ENCODE assay signal across 1 cellular context in genomic region chr16:67857547-67858233, GRCh38.
TF ChIP-seq lines count a peak whose summit lies in the region.

No MANE protein-coding gene starts in this region.

TF ChIP-seq in HepG2, 621 proteins besides CTCF, POLR2A, EP300 and RAD21 (continued from another document and continues in another):
- TF ChIP-seq RERE (CRISPR knock-in tag; IDR thresholded peaks at IDR 0.05; ENCODE audit: low read depth) (no peak), ZNF776 (CRISPR knock-in tag; IDR thresholded peaks at IDR 0.05) (no peak), MAX (IDR thresholded peaks at IDR 0.05) (no peak; the same call in none of the 2 replicates), LBX2 (CRISPR knock-in tag; IDR thresholded peaks at IDR 0.05; ENCODE audit: borderline replicate concordance) (no peak), ZNF333 (CRISPR knock-in tag; IDR thresholded peaks at IDR 0.05; ENCODE audit: borderline replicate concordance) (no peak), HCFC1 (IDR thresholded peaks at IDR 0.05; ENCODE audit: low read depth, low read length) (no peak), MEIS1 (CRISPR knock-in tag; IDR thresholded peaks at IDR 0.05; ENCODE audit: borderline replicate concordance) (0 out of 2 replicates have a peak, but pooled peaks have one; percentile 2), DNMT1 (CRISPR knock-in tag; IDR thresholded peaks at IDR 0.05) (no peak), MIER3 (CRISPR knock-in tag; IDR thresholded peaks at IDR 0.05; ENCODE audit: borderline replicate concordance) (peak; percentile 89; the same call in 1 of the 2 replicates), ZNF674 (CRISPR knock-in tag; IDR thresholded peaks at IDR 0.05; ENCODE audit: low read depth) (no peak), ZBTB21 (CRISPR knock-in tag; IDR thresholded peaks at IDR 0.05) (no peak), MAFK (conservative IDR thresholded peaks at IDR 0.05 in 1 of 2, IDR thresholded peaks at IDR 0.05 in 1 of 2; ENCODE audit: low read length in 2 of 2) (peak in 1 of 2 experiments; percentile 24; a peak in 2 of 4 replicates), ZNF709 (CRISPR knock-in tag; IDR thresholded peaks at IDR 0.05) (no peak), ZHX2 (IDR thresholded peaks at IDR 0.05; ENCODE audit: low read depth) (no peak), ZHX2 (CRISPR knock-in tag; IDR thresholded peaks at IDR 0.05; ENCODE audit: borderline replicate concordance) (no peak), ELK4 (CRISPR knock-in tag; IDR thresholded peaks at IDR 0.05; ENCODE audit: borderline replicate concordance) (no peak), FOXP4 (CRISPR knock-in tag; IDR thresholded peaks at IDR 0.05) (peak; percentile 92), HHEX (CRISPR knock-in tag; IDR thresholded peaks at IDR 0.05) (no peak), ATM (IDR thresholded peaks at IDR 0.05; ENCODE audit: borderline replicate concordance) (no peak), ZNF407 (CRISPR knock-in tag; IDR thresholded peaks at IDR 0.05; ENCODE audit: not compliant biosample characterization) (no peak), NBN (conservative IDR thresholded peaks at IDR 0.05) (no peak), ZNF556 (CRISPR knock-in tag; IDR thresholded peaks at IDR 0.05; ENCODE audit: borderline replicate concordance) (no peak), SP4 (CRISPR knock-in tag; IDR thresholded peaks at IDR 0.05) (0 out of 2 replicates have a peak, but pooled peaks have one; percentile 10), ZNF503 (CRISPR knock-in tag; IDR thresholded peaks at IDR 0.05) (no peak)
